Comparison of ENCODE assay signal across 18 cellular contexts in genomic region chr4:140044314-140044991, GRCh38.
A peak's percentile ranks its signal among the peaks of the same experiment; 100 is the strongest.
DNase-seq lines count a peak whose midpoint lies in the region; ATAC-seq and TF ChIP-seq lines count a peak whose summit lies in the region.
"Had no signal": no experiment of that assay in that cellular context is flagged by ENCODE, and none has a peak within 500 bp of the region (broad histone marks: within the 10 kb centered on the region; RNA-seq: fewer than 3 reads in every experiment).

No MANE protein-coding gene starts in this region.

- no peaks in the 10 kb centered on the region for H3K36me3 Mint-ChIP-seq in T-helper 2 cell treated with Interferon-gamma antibody and Interleukin-4, amounts not matched to agents 5 μg/mL and 100 μg/mL, for 36 hours (ENCODE audit: low read depth)

- ATAC-seq in lower lobe of right lung (peak; percentile 55 to 68), HG02610 (IDR thresholded peaks at IDR 0.05; ENCODE audit: unreplicated experiment) (no peak)
- ATAC-seq: effector memory CD8-positive, alpha-beta T cell; stimulated activated naive CD8-positive, alpha-beta T cell treated with anti-CD3 and anti-CD28 coated beads, Interleukin-15, Interleukin-2, amounts not matched to agents 100 U/mL and 50 U/mL, for 24 hours had no signal

- peaks cover 20% of the 10 kb centered on the region for H3K4me1 Mint-ChIP-seq in T-helper 2 cell treated with Interferon-gamma antibody and Interleukin-4, amounts not matched to agents 5 μg/mL and 100 μg/mL, for 36 hours (ENCODE audit: low read depth)

- H3K27me3 ChIP-seq in lower lobe of right lung (ENCODE audit: low read depth) (no peaks in the 10 kb centered on the region), thymus (ENCODE audit: control insufficient read depth, insufficient read depth) (no peaks in the 10 kb centered on the region)

- peaks cover 48% of the 10 kb centered on the region for H3K27me3 Mint-ChIP-seq in T-helper 2 cell treated with Interferon-gamma antibody and Interleukin-4, amounts not matched to agents 5 μg/mL and 100 μg/mL, for 36 hours (ENCODE audit: low read depth)

- no peaks in the 10 kb centered on the region for H3K9me3 ChIP-seq in lower lobe of right lung
- H3K9me3 ChIP-seq in thymus (ENCODE audit: control insufficient read depth) = no peaks in the 10 kb centered on the region

- H3K27ac Mint-ChIP-seq in T-helper 2 cell treated with Interferon-gamma antibody and Interleukin-4, amounts not matched to agents 5 μg/mL and 100 μg/mL, for 36 hours = no peak overlapping the region
- H3K27ac Mint-ChIP-seq: effector memory CD8-positive, alpha-beta T cell had no signal

- intact Hi-C loops in lower lobe of right lung (cut with DNase I) = no loop called here

- DNase-seq in DMS79 treated with DMSO at 0.1 percent for 48 hours (lab: John Stamatoyannopoulos, UW) = peak; percentile 5
- DNase-seq in DMS79 (lab: John Stamatoyannopoulos, UW) = no peak
- DNase-seq in lower lobe of right lung = no peak
- DNase-seq in T-helper 2 cell treated with Interferon-gamma antibody and Interleukin-4, amounts not matched to agents 5 μg/mL and 100 μg/mL, for 36 hours (ENCODE audit: low spot score) = no peak
- DNase-seq in activated CD4-positive, alpha-beta T cell treated with anti-CD3 and anti-CD28 coated beads for 1 hour = no peak
- DNase-seq: activated CD8-positive, alpha-beta memory T cell treated with anti-CD3 and anti-CD28 coated beads for 24 hours; activated effector memory CD4-positive, alpha-beta T cell treated with Interleukin-2 at 50 U/mL for 16 hours; effector memory CD8-positive, alpha-beta T cell; HCEC 1CT; NCI-H1436 treated with DMSO at 0.1 percent for 48 hours; stimulated activated CD4-positive, alpha-beta T cell treated with anti-CD3 and anti-CD28 coated beads, Interleukin-12 subunit alpha, Interleukin-12 subunit beta, amount 100 ng/mL, for 4 hours; stimulated activated naive CD8-positive, alpha-beta T cell treated with anti-CD3 and anti-CD28 coated beads, Interleukin-15, Interleukin-2, amounts not matched to agents 100 U/mL and 50 U/mL, for 24 hours had no signal

- H3K4me1 ChIP-seq in lower lobe of right lung (peaks cover 46% of the 10 kb centered on the region), thymus (ENCODE audit: control insufficient read depth, insufficient read depth, low read length) (peaks cover 37% of the 10 kb centered on the region)

- no peak for TF ChIP-seq CTCF in lower lobe of right lung (IDR thresholded peaks at IDR 0.05)

- H3K27ac ChIP-seq in cingulate gyrus (ENCODE audit: low read depth, low read length) = peak overlapping the region; percentile 33
- H3K27ac ChIP-seq in lower lobe of right lung = peak overlapping the region; percentile 10
- H3K27ac ChIP-seq in thymus (ENCODE audit: low read depth) = peak overlapping the region; percentile 46
- H3K27ac ChIP-seq: 22Rv1, KMS-11 had no signal

- WGBS in thymus = 94% methylated on average over 8 of the region's 8 CpGs

- no peak overlapping the region for H3K4me3 Mint-ChIP-seq in T-helper 2 cell treated with Interferon-gamma antibody and Interleukin-4, amounts not matched to agents 5 μg/mL and 100 μg/mL, for 36 hours
- H3K4me3 Mint-ChIP-seq: CD14-positive monocyte; effector memory CD8-positive, alpha-beta T cell had no signal

- H3K36me3 ChIP-seq in lower lobe of right lung = no peaks in the 10 kb centered on the region
- H3K36me3 ChIP-seq in thymus (ENCODE audit: control insufficient read depth, insufficient read depth) = no peaks in the 10 kb centered on the region

- no peaks in the 10 kb centered on the region for H3K9me3 Mint-ChIP-seq in T-helper 2 cell treated with Interferon-gamma antibody and Interleukin-4, amounts not matched to agents 5 μg/mL and 100 μg/mL, for 36 hours
- H3K9me3 Mint-ChIP-seq: CD14-positive monocyte; effector memory CD8-positive, alpha-beta T cell had no signal

- no peak overlapping the region for H3K4me3 ChIP-seq in lower lobe of right lung
- H3K4me3 ChIP-seq in thymus (ENCODE audit: low read length) = no peak overlapping the region
